1 cellular context compared by ENCODE assay signal in genomic region chr16:82874251-82874650, GRCh38.
TF ChIP-seq lines count a peak whose summit lies in the region.

No MANE protein-coding gene starts in this region.

TF ChIP-seq in H1, 55 proteins besides CTCF, POLR2A, EP300 and RAD21:
- TF ChIP-seq CHD7 (IDR thresholded peaks at IDR 0.05; ENCODE audit: insufficient replicate concordance, low read length): no peak
- TF ChIP-seq PHF8 (conservative IDR thresholded peaks at IDR 0.05; ENCODE audit: low read depth, low read length): no peak
- TF ChIP-seq SIRT6 (IDR thresholded peaks at IDR 0.05; ENCODE audit: low read length): no peak
TF ChIP-seq in H1: peak in this region for 0.
